In the genomic region with DNA sequence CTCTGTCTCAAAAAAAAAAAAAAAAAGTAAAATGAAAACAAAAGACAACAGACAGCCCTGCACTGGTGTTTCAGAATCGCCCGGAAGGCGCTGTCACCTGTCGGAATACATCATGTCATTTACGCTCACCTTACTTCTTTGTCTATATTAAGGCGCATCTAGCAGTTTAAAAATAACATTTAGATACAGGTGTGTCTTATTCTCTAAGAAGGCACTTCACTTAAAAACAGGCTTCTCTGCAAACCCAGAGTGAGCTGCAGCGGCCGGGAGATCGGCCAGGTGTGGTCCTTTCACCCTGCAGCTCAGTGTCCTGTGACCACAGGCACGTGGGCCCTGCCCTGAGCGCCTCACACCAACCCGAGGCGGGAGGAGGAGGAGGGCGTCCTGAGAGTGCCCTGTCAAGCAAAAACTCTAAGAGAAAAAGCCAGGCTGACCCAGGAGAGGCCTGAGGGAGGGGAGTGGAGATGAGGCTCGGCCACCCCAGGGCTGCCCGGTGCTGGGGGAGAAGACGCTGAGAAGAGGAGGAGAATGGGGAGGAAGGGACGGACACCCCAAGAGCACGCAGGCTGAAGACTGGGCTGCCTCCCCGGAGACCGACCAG, we compare ENCODE assay signal across 21 cellular contexts. TPM values are rescaled to one million over a fixed set of nuclear protein-coding genes. Genes with fewer than 3 reads are reported as not detected.
A peak's percentile ranks its signal among the peaks of the same experiment; 100 is the strongest.
DNase-seq lines count a peak whose midpoint lies in the region; ATAC-seq and TF ChIP-seq lines count a peak whose summit lies in the region.
"Had no signal": no experiment of that assay in that cellular context is flagged by ENCODE, and none has a peak within 500 bp of the region (broad histone marks: within the 10 kb centered on the region; RNA-seq: fewer than 3 reads in every experiment).

No MANE protein-coding gene starts in this region.

- peaks cover 65% of the 10 kb centered on the region for H3K27me3 ChIP-seq in BLaER1
- H3K27me3 ChIP-seq: pancreas had no signal

- no peak overlapping the region for H3K27ac ChIP-seq in BLaER1
- H3K27ac ChIP-seq: lower lobe of right lung had no signal

- DNase-seq in LHCN-M2 (ENCODE audit: low read depth) = peak; percentile 23
- DNase-seq in glomerular visceral epithelial cell (ENCODE audit: extremely low spot score) = peak; percentile 28
- DNase-seq in retina = peak; percentile 75
- no peak for DNase-seq in osteocyte (ENCODE audit: extremely low spot score, unreplicated experiment)
- no peak for DNase-seq in NCI-H345 (lab: John Stamatoyannopoulos, UW)
- DNase-seq in stimulated activated naive CD8-positive, alpha-beta T cell treated with anti-CD3 and anti-CD28 coated beads, Interleukin-15, Interleukin-2, amounts not matched to agents 100 U/mL and 50 U/mL, for 24 hours = no peak
- DNase-seq: activated CD4-positive, alpha-beta T cell treated with anti-CD3 and anti-CD28 coated beads, Interleukin-2, amount 50 U/mL, for 1 hour; activated CD8-positive, alpha-beta memory T cell treated with anti-CD3 and anti-CD28 coated beads, Interleukin-2, amount 50 U/mL, for 48 hours; activated effector memory CD4-positive, alpha-beta T cell treated with anti-CD3 and anti-CD28 coated beads, Interleukin-2, amount 50 U/mL, for 16 hours; DND-41; HFFc6; lower lobe of right lung; MV-4-11; NCI-H2029; NCI-H446 treated with DMSO at 0.1 percent for 48 hours; stimulated activated CD4-positive, alpha-beta T cell treated with anti-CD3 and anti-CD28 coated beads, Interleukin-2, amount 100 ng/mL, for 24 hours had no signal

- no peaks in the 10 kb centered on the region for H3K36me3 Mint-ChIP-seq in osteocyte (ENCODE audit: unreplicated experiment)
- H3K36me3 Mint-ChIP-seq: IgD-negative memory B cell had no signal

- peak overlapping the region; percentile 21; the same call in 1 of the 2 replicates for H3K4me2 ChIP-seq in BLaER1

- H3K36me3 ChIP-seq in BLaER1 = no peaks in the 10 kb centered on the region
- H3K36me3 ChIP-seq: lower lobe of right lung, pancreas had no signal

- H3K4me3 Mint-ChIP-seq in osteocyte (ENCODE audit: unreplicated experiment) = no peak overlapping the region
- H3K4me3 Mint-ChIP-seq: HFFc6 had no signal

- H3K4me1 ChIP-seq in BLaER1 = peaks cover 58% of the 10 kb centered on the region

- H3K4me1 Mint-ChIP-seq in osteocyte (ENCODE audit: unreplicated experiment) = peaks cover 9% of the 10 kb centered on the region

- ATAC-seq in stimulated activated naive CD8-positive, alpha-beta T cell treated with anti-CD3 and anti-CD28 coated beads, Interleukin-15, Interleukin-2, amounts not matched to agents 100 U/mL and 50 U/mL, for 24 hours = no peak
- ATAC-seq in GM21360 (IDR thresholded peaks at IDR 0.05; ENCODE audit: unreplicated experiment) = no peak
- ATAC-seq: lower lobe of right lung, pancreas had no signal

- TF ChIP-seq CTCF in osteocyte (IDR thresholded peaks at IDR 0.05) = no peak

- no peaks in the 10 kb centered on the region for H3K9me3 Mint-ChIP-seq in osteocyte (ENCODE audit: unreplicated experiment)

- peaks cover 19% of the 10 kb centered on the region for H4K20me1 ChIP-seq in BLaER1

- H3K9ac ChIP-seq in BLaER1 = no peak overlapping the region

- H3K9me3 ChIP-seq in BLaER1 = no peaks in the 10 kb centered on the region
- H3K9me3 ChIP-seq: lower lobe of right lung, pancreas had no signal

- peaks cover 6% of the 10 kb centered on the region for H3K27me3 Mint-ChIP-seq in osteocyte (ENCODE audit: unreplicated experiment)

- H3K27ac Mint-ChIP-seq in osteocyte (ENCODE audit: unreplicated experiment) = no peak overlapping the region
- H3K27ac Mint-ChIP-seq: HFFc6 had no signal

- H3K4me3 ChIP-seq in BLaER1 = no peak overlapping the region
- H3K4me3 ChIP-seq: lower lobe of right lung, pancreas had no signal

RNA-seq across cellular contexts. Expression of gene LMF1, which starts 3.3 kb away (rescaled TPM):
- total RNA-seq in LHCN-M2 (2014; rRNA removed) = 21.1 and 29.9 TPM in 2 replicates
- 15.5 TPM for polyA plus RNA-seq in LHCN-M2 (2012)
- 24.6 and 27.4 TPM in 2 replicates for total RNA-seq in osteocyte

RNA-seq across cellular contexts. Expression of gene SOX8, which starts 7.5 kb away (rescaled TPM):
- total RNA-seq in LHCN-M2 (2014; rRNA removed) (5.7 and 23.1 TPM in 2 replicates), osteocyte (0.27 and 0.31 TPM in 2 replicates)
- polyA plus RNA-seq in LHCN-M2 (2012) = 0.63 TPM
- polyA plus RNA-seq: CD14-positive monocyte had no signal

Comparison
In these comparisons a context has a peak if more than half of its experiments do, and no peak if none do; other contexts are left out.
1. DNase-seq: peak in LHCN-M2 (single experiment), glomerular visceral epithelial cell (single experiment) and retina (single experiment); none in osteocyte (single experiment), NCI-H345 (single experiment) and stimulated activated naive CD8-positive, alpha-beta T cell treated with anti-CD3 and anti-CD28 coated beads, Interleukin-15, Interleukin-2, amounts not matched to agents 100 U/mL and 50 U/mL, for 24 hours (single experiment).